Comparison of ENCODE assay signal across 25 cellular contexts in genomic region chr12:4297617-4298016, GRCh38. TPM values are rescaled to one million over a fixed set of nuclear protein-coding genes. Genes with fewer than 3 reads are reported as not detected.
DNase-seq lines count a peak whose midpoint lies in the region; ATAC-seq, FAIRE-seq and TF ChIP-seq lines count a peak whose summit lies in the region.
"Had no signal": no experiment of that assay in that cellular context is flagged by ENCODE, and none has a peak within 500 bp of the region (broad histone marks: within the 10 kb centered on the region; RNA-seq: fewer than 3 reads in every experiment).

No MANE protein-coding gene starts in this region.

- peak; percentile 26 for FAIRE-seq in GM12891 (lab: Jason Lieb, UNC)
- FAIRE-seq: K562 had no signal

- no peak overlapping the region for H3K4me3 Mint-ChIP-seq in activated CD4-positive, alpha-beta T cell treated with anti-CD3 and anti-CD28 coated beads, Interleukin-2, amount 10 ng/mL, durations not matched to agents 24 days and 14 days
- H3K4me3 Mint-ChIP-seq in activated CD4-positive, alpha-beta T cell treated with anti-CD3 and anti-CD28 coated beads, Interleukin-2, amount 10 ng/mL, durations not matched to agents 7 days and 5 days = no peak overlapping the region
- H3K4me3 Mint-ChIP-seq in T-helper 17 cell (no peak overlapping the region), mesothelial cell of epicardium (no peak overlapping the region), Calu3 (ENCODE audit: low read depth, unreplicated experiment) (no peak overlapping the region)
- H3K4me3 Mint-ChIP-seq: activated CD4-positive, alpha-beta memory T cell treated with anti-CD3 and anti-CD28 coated beads, Interleukin-2, amount 10 ng/mL, durations not matched to agents 7 days and 5 days; activated T-helper 1 cell treated with anti-CD3 and anti-CD28 coated beads, Interleukin-12 subunit alpha, Interleukin-12 subunit beta, Interleukin-2, Interleukin-4 antibody, amounts not matched to agents 30 ng/mL and 10 ng/mL and 1 ng/mL, durations not matched to agents 14 hours and 24 hours and 36 hours had no signal

- CTCF ChIA-PET in activated CD4-positive, alpha-beta T cell treated with anti-CD3 and anti-CD28 coated beads, Interleukin-2, amount 10 ng/mL, durations not matched to agents 7 days and 5 days (lab: Charles Lee) = no interaction called here
- CTCF ChIA-PET in Calu3 (lab: Charles Lee) = no interaction called here

- no peak for DNase-seq in activated CD4-positive, alpha-beta T cell treated with anti-CD3 and anti-CD28 coated beads, Interleukin-2, amount 10 ng/mL, durations not matched to agents 24 days and 14 days
- no peak for DNase-seq in activated CD4-positive, alpha-beta T cell treated with anti-CD3 and anti-CD28 coated beads, Interleukin-2, amount 10 ng/mL, durations not matched to agents 7 days and 5 days
- DNase-seq in GM12891 (ENCODE audit: insufficient read length, low spot score) (no peak), T-helper 17 cell (no peak), mesothelial cell of epicardium (ENCODE audit: low spot score in 2 of 2, unreplicated experiment in 2 of 2) (no peak), Calu3 (no peak)
- DNase-seq: activated CD4-positive, alpha-beta memory T cell treated with anti-CD3 and anti-CD28 coated beads, Interleukin-2, amount 10 ng/mL, durations not matched to agents 7 days and 5 days; brain microvascular endothelial cell; effector CD4-positive, alpha-beta T cell; HCEC 1CT; head of caudate nucleus; NCI-H2081; NCI-H345; NCI-H774; psoas muscle; T-helper 9 cell; transverse colon had no signal

- H3K4me1 Mint-ChIP-seq in activated CD4-positive, alpha-beta T cell treated with anti-CD3 and anti-CD28 coated beads, Interleukin-2, amount 10 ng/mL, durations not matched to agents 24 days and 14 days = peaks cover 46% of the 10 kb centered on the region
- H3K4me1 Mint-ChIP-seq in activated CD4-positive, alpha-beta T cell treated with anti-CD3 and anti-CD28 coated beads, Interleukin-2, amount 10 ng/mL, durations not matched to agents 7 days and 5 days = peaks cover 47% of the 10 kb centered on the region
- peaks cover 42% of the 10 kb centered on the region for H3K4me1 Mint-ChIP-seq in T-helper 17 cell
- H3K4me1 Mint-ChIP-seq in mesothelial cell of epicardium = peaks cover 5% of the 10 kb centered on the region
- no peaks in the 10 kb centered on the region for H3K4me1 Mint-ChIP-seq in Calu3 (ENCODE audit: low read depth, unreplicated experiment)

- TF ChIP-seq POLR2A in GM12891 (IDR thresholded peaks at IDR 0.05; ENCODE audit: low read depth, low read length) = 0 out of 2 replicates have a peak, but pooled peaks have one; percentile 38

- intact Hi-C loops in activated CD4-positive, alpha-beta T cell treated with anti-CD3 and anti-CD28 coated beads, Interleukin-2, amount 10 ng/mL, durations not matched to agents 24 days and 14 days (cut with micrococcal nuclease) = no loop called here
- intact Hi-C loops in Calu3 (cut with micrococcal nuclease; ENCODE audit: unreplicated experiment) = no loop called here

- H3K27ac Mint-ChIP-seq in activated CD4-positive, alpha-beta T cell treated with anti-CD3 and anti-CD28 coated beads, Interleukin-2, amount 10 ng/mL, durations not matched to agents 24 days and 14 days = peak overlapping the region; percentile 48
- H3K27ac Mint-ChIP-seq in activated CD4-positive, alpha-beta T cell treated with anti-CD3 and anti-CD28 coated beads, Interleukin-2, amount 10 ng/mL, durations not matched to agents 7 days and 5 days = no peak overlapping the region
- H3K27ac Mint-ChIP-seq in T-helper 17 cell (peak overlapping the region; percentile 57), mesothelial cell of epicardium (peak overlapping the region; percentile 47), Calu3 (ENCODE audit: unreplicated experiment) (no peak overlapping the region)
- H3K27ac Mint-ChIP-seq: activated CD4-positive, alpha-beta memory T cell treated with anti-CD3 and anti-CD28 coated beads, Interleukin-2, amount 10 ng/mL, durations not matched to agents 7 days and 5 days had no signal

- H3K27me3 Mint-ChIP-seq in activated CD4-positive, alpha-beta T cell treated with anti-CD3 and anti-CD28 coated beads, Interleukin-2, amount 10 ng/mL, durations not matched to agents 24 days and 14 days = no peaks in the 10 kb centered on the region
- H3K27me3 Mint-ChIP-seq in activated CD4-positive, alpha-beta T cell treated with anti-CD3 and anti-CD28 coated beads, Interleukin-2, amount 10 ng/mL, durations not matched to agents 7 days and 5 days = no peaks in the 10 kb centered on the region
- H3K27me3 Mint-ChIP-seq in T-helper 17 cell (no peaks in the 10 kb centered on the region), mesothelial cell of epicardium (ENCODE audit: low read depth) (no peaks in the 10 kb centered on the region), Calu3 (ENCODE audit: unreplicated experiment) (peaks cover 100% of the 10 kb centered on the region)
- H3K27me3 Mint-ChIP-seq: activated CD4-positive, alpha-beta memory T cell treated with anti-CD3 and anti-CD28 coated beads, Interleukin-2, amount 10 ng/mL, durations not matched to agents 7 days and 5 days had no signal

- TF ChIP-seq CTCF in mesothelial cell of epicardium (IDR thresholded peaks at IDR 0.05; ENCODE audit: unreplicated experiment) (no peak), Calu3 (IDR thresholded peaks at IDR 0.05; ENCODE audit: unreplicated experiment) (no peak)

- ATAC-seq in T-helper 17 cell = no peak
- ATAC-seq in GM19455 (IDR thresholded peaks at IDR 0.05; ENCODE audit: unreplicated experiment) = no peak
- ATAC-seq in HG03039 (IDR thresholded peaks at IDR 0.05; ENCODE audit: unreplicated experiment) = no peak
- ATAC-seq: K562, psoas muscle, SK-N-SH treated with all-trans-retinoic acid at 6 μM for 48 hours had no signal

- POLR2A ChIA-PET in activated CD4-positive, alpha-beta T cell treated with anti-CD3 and anti-CD28 coated beads, Interleukin-2, amount 10 ng/mL, durations not matched to agents 7 days and 5 days (lab: Charles Lee) = interaction anchor here (0.9 kb wide), 1 partner anchor 13 kb away, joined by 3 read pairs; no protein-coding TSS in a partner anchor

- H3K36me3 Mint-ChIP-seq in activated CD4-positive, alpha-beta T cell treated with anti-CD3 and anti-CD28 coated beads, Interleukin-2, amount 10 ng/mL, durations not matched to agents 24 days and 14 days (ENCODE audit: low read depth) = peaks cover 90% of the 10 kb centered on the region
- H3K36me3 Mint-ChIP-seq in activated CD4-positive, alpha-beta T cell treated with anti-CD3 and anti-CD28 coated beads, Interleukin-2, amount 10 ng/mL, durations not matched to agents 7 days and 5 days (ENCODE audit: low read depth) = peaks cover 80% of the 10 kb centered on the region
- peaks cover 9% of the 10 kb centered on the region for H3K36me3 Mint-ChIP-seq in T-helper 17 cell (ENCODE audit: low read depth)
- peaks cover 55% of the 10 kb centered on the region for H3K36me3 Mint-ChIP-seq in mesothelial cell of epicardium
- H3K36me3 Mint-ChIP-seq in Calu3 (ENCODE audit: insufficient read depth, unreplicated experiment) = no peaks in the 10 kb centered on the region

- no TSS peak for BruUV-seq in Calu3 (replicated peaks; lab: Mats Ljungman, UMichigan)

- H3K9me3 Mint-ChIP-seq in activated CD4-positive, alpha-beta T cell treated with anti-CD3 and anti-CD28 coated beads, Interleukin-2, amount 10 ng/mL, durations not matched to agents 24 days and 14 days = no peaks in the 10 kb centered on the region
- no peaks in the 10 kb centered on the region for H3K9me3 Mint-ChIP-seq in activated CD4-positive, alpha-beta T cell treated with anti-CD3 and anti-CD28 coated beads, Interleukin-2, amount 10 ng/mL, durations not matched to agents 7 days and 5 days
- H3K9me3 Mint-ChIP-seq in mesothelial cell of epicardium (no peaks in the 10 kb centered on the region), Calu3 (ENCODE audit: low read depth, unreplicated experiment) (no peaks in the 10 kb centered on the region)
- H3K9me3 Mint-ChIP-seq: activated CD4-positive, alpha-beta memory T cell treated with anti-CD3 and anti-CD28 coated beads, Interleukin-2, amount 10 ng/mL, durations not matched to agents 7 days and 5 days; activated T-helper 1 cell treated with anti-CD3 and anti-CD28 coated beads, Interleukin-12 subunit alpha, Interleukin-12 subunit beta, Interleukin-2, Interleukin-4 antibody, amounts not matched to agents 30 ng/mL and 10 ng/mL and 1 ng/mL, durations not matched to agents 14 hours and 24 hours and 36 hours had no signal

- no peaks in the 10 kb centered on the region for H3K9me3 ChIP-seq in T-helper 17 cell (ENCODE audit: control insufficient read depth, low read length, poor library complexity, severe bottlenecking)
- H3K9me3 ChIP-seq: adrenal gland, neutrophil, psoas muscle, transverse colon had no signal

TF ChIP-seq in GM12891, 5 proteins besides CTCF, POLR2A, EP300 and RAD21:
- no peak for TF ChIP-seq SPI1 (IDR thresholded peaks at IDR 0.05; ENCODE audit: low read depth, low read length)
- 0 out of 2 replicates have a peak, but pooled peaks have one; percentile 66 for TF ChIP-seq POLR2AphosphoS5 (IDR thresholded peaks at IDR 0.05; ENCODE audit: low read depth, low read length)
- no peak for TF ChIP-seq POU2F2 (IDR thresholded peaks at IDR 0.05; ENCODE audit: low read depth, low read length)
- no peak for TF ChIP-seq PAX5 (IDR thresholded peaks at IDR 0.05; ENCODE audit: insufficient read depth, low read length, severe bottlenecking)
- TF ChIP-seq TAF1 (IDR thresholded peaks at IDR 0.05; ENCODE audit: low read depth, low read length) = no peak
TF ChIP-seq in GM12891: peak in this region for 1.

RNA-seq across cellular contexts. Expression of gene TIGAR, which starts 23.4 kb away (rescaled TPM):
- 13.4 TPM in 2 replicates for total RNA-seq in activated CD4-positive, alpha-beta T cell treated with anti-CD3 and anti-CD28 coated beads, Interleukin-2, amount 10 ng/mL, durations not matched to agents 24 days and 14 days
- total RNA-seq in activated CD4-positive, alpha-beta T cell treated with anti-CD3 and anti-CD28 coated beads, Interleukin-2, amount 10 ng/mL, durations not matched to agents 7 days and 5 days = 10 to 100 TPM; 11.0 to 14.4 TPM
- polyA plus RNA-seq in GM12891 (2012; ENCODE audit: low read depth, missing spikeins) = 15.4 TPM
- total RNA-seq in T-helper 17 cell (10 to 100 TPM in 1 of 2 donors, 1 to 10 TPM in 1; 7.8 to 10.7 TPM), mesothelial cell of epicardium (16.7 to 22.1 TPM (median 21.0 TPM) in 3 replicates), Calu3 (2022) (15.9 and 17.3 TPM in 2 replicates)

RNA-seq across cellular contexts. Expression of gene CCND2, which starts 24.1 kb away (rescaled TPM):
- 607 and 615 TPM in 2 replicates for total RNA-seq in activated CD4-positive, alpha-beta T cell treated with anti-CD3 and anti-CD28 coated beads, Interleukin-2, amount 10 ng/mL, durations not matched to agents 24 days and 14 days
- 100 to 1,000 TPM; 290 to 332 TPM for total RNA-seq in activated CD4-positive, alpha-beta T cell treated with anti-CD3 and anti-CD28 coated beads, Interleukin-2, amount 10 ng/mL, durations not matched to agents 7 days and 5 days
- 64.3 TPM for polyA plus RNA-seq in GM12891 (2012; ENCODE audit: low read depth, missing spikeins)
- total RNA-seq in T-helper 17 cell (100 to 1,000 TPM; 197 to 225 TPM), mesothelial cell of epicardium (393 to 412 TPM (median 404 TPM) in 3 replicates), Calu3 (2022) (0.07 and 0.17 TPM in 2 replicates)
- total RNA-seq: A172 had no signal

Comparison
In these comparisons a context has a peak if more than half of its experiments do, and no peak if none do; other contexts are left out.
1. H3K27ac Mint-ChIP-seq: peak in activated CD4-positive, alpha-beta T cell treated with anti-CD3 and anti-CD28 coated beads, Interleukin-2, amount 10 ng/mL, durations not matched to agents 24 days and 14 days (single experiment), T-helper 17 cell (single experiment) and mesothelial cell of epicardium (single experiment); none in activated CD4-positive, alpha-beta T cell treated with anti-CD3 and anti-CD28 coated beads, Interleukin-2, amount 10 ng/mL, durations not matched to agents 7 days and 5 days (single experiment) and Calu3 (single experiment).
2. RNA of gene CCND2, which starts 24.1 kb away (total RNA-seq): 607 to 615 TPM in activated CD4-positive, alpha-beta T cell treated with anti-CD3 and anti-CD28 coated beads, Interleukin-2, amount 10 ng/mL, durations not matched to agents 24 days and 14 days, 393 to 412 TPM in mesothelial cell of epicardium, 290 to 332 TPM in activated CD4-positive, alpha-beta T cell treated with anti-CD3 and anti-CD28 coated beads, Interleukin-2, amount 10 ng/mL, durations not matched to agents 7 days and 5 days and 197 to 225 TPM in T-helper 17 cell; 0.07 to 0.17 TPM in Calu3; every median in the first group is over 100 times any median in the second.